Comparison of ENCODE assay signal across 8 cellular contexts in genomic region chr2:25982968-25983280, GRCh38. TPM values are rescaled to one million over a fixed set of nuclear protein-coding genes. Genes with fewer than 3 reads are reported as not detected.
DNase-seq lines count a peak whose midpoint lies in the region; ATAC-seq and TF ChIP-seq lines count a peak whose summit lies in the region.

No MANE protein-coding gene starts in this region.

- no peak for DNase-seq in GM06990 (ENCODE audit: extremely low read depth, insufficient read length)
- DNase-seq in SK-N-MC (ENCODE audit: low read depth, low spot score): no peak
- DNase-seq in fibroblast of mammary gland (ENCODE audit: low read depth): no peak
- DNase-seq in psoas muscle: no peak
- DNase-seq in NCI-H1436 (lab: John Stamatoyannopoulos, UW): no peak
- no peak for DNase-seq in dermis blood vessel endothelial cell
- no peak for DNase-seq in GOT3 (lab: John Stamatoyannopoulos, UW)

- 49 to 59% (median 58%) methylated on average over 15 of the region's 15 CpGs for WGBS in psoas muscle, 3 donors

- H3K4me3 ChIP-seq in GM06990 (replicated peaks; ENCODE audit: low read depth, low read length) (peak overlapping the region; percentile 78; the same call in 1 of the 2 replicates), SK-N-MC (peak overlapping the region; percentile 92), fibroblast of mammary gland (ENCODE audit: control insufficient read depth, low read depth, low read length) (peak overlapping the region; percentile 76), psoas muscle (peak overlapping the region; percentile 83)

- H3K27ac ChIP-seq in SK-N-MC (no peak overlapping the region), psoas muscle (no peak overlapping the region)

- no peak overlapping the region for H3K9ac ChIP-seq in SK-N-MC (ENCODE audit: insufficient read length)

- H3K4me1 ChIP-seq in psoas muscle: peaks cover 5% of the 10 kb centered on the region

- TF ChIP-seq CTCF in GM06990 (IDR thresholded peaks at IDR 0.05; ENCODE audit: insufficient read depth, low read length, poor library complexity, severe bottlenecking): no peak
- no peak for TF ChIP-seq CTCF in fibroblast of mammary gland (conservative IDR thresholded peaks at IDR 0.05; ENCODE audit: control insufficient read depth, insufficient read depth, low read depth, low read length)
- no peak for TF ChIP-seq CTCF in psoas muscle (IDR thresholded peaks at IDR 0.05)

- H3K9me3 ChIP-seq in SK-N-MC (ENCODE audit: low read depth, low read length) (no peaks in the 10 kb centered on the region), psoas muscle (no peaks in the 10 kb centered on the region)

- intact Hi-C loops in psoas muscle (cut with DNase I): no loop called here

- H3K27me3 ChIP-seq in GM06990 (replicated peaks; ENCODE audit: control insufficient read depth, insufficient read depth, low read length) (no peaks in the 10 kb centered on the region), psoas muscle (ENCODE audit: insufficient read depth in 3 of 3, low read length in 2 of 3) (no peaks in the 10 kb centered on the region)

- H3K36me3 ChIP-seq in GM06990 (ENCODE audit: control insufficient read depth, insufficient read depth, low read length) (no peaks in the 10 kb centered on the region), SK-N-MC (ENCODE audit: insufficient read depth, low read length) (no peaks in the 10 kb centered on the region), psoas muscle (ENCODE audit: insufficient read depth in 1 of 2, low read depth in 1 of 2) (no peaks in the 10 kb centered on the region)

- peak in 2 of 4 donors; percentile 8 to 13 for ATAC-seq in psoas muscle
- no peak for ATAC-seq in HG02870 (IDR thresholded peaks at IDR 0.05; ENCODE audit: unreplicated experiment)

RNA-seq across cellular contexts. Expression of gene KIF3C, which starts 0.6 kb away (rescaled TPM):
- total RNA-seq in psoas muscle (1 to 10 TPM; 1.3 to 3.3 (median 1.8) TPM), dermis blood vessel endothelial cell (12.6 and 23.3 TPM in 2 replicates)
- 1 to 10 TPM in 2 of 3 donors, under 1 TPM in 1; 0.82 to 2.9 (median 1.7) TPM for polyA plus RNA-seq in psoas muscle

RNA-seq across cellular contexts. Expression of gene RAB10, which starts 51.0 kb away (rescaled TPM):
- total RNA-seq in psoas muscle (100 to 1,000 TPM; 131 to 164 (median 149) TPM), dermis blood vessel endothelial cell (101 and 176 TPM in 2 replicates)
- polyA plus RNA-seq in psoas muscle: 100 to 1,000 TPM in 2 of 3 donors, 10 to 100 TPM in 1; 76.5 to 170 (median 116) TPM
